Comparison of ENCODE assay signal across 10 cellular contexts in the genomic region with DNA sequence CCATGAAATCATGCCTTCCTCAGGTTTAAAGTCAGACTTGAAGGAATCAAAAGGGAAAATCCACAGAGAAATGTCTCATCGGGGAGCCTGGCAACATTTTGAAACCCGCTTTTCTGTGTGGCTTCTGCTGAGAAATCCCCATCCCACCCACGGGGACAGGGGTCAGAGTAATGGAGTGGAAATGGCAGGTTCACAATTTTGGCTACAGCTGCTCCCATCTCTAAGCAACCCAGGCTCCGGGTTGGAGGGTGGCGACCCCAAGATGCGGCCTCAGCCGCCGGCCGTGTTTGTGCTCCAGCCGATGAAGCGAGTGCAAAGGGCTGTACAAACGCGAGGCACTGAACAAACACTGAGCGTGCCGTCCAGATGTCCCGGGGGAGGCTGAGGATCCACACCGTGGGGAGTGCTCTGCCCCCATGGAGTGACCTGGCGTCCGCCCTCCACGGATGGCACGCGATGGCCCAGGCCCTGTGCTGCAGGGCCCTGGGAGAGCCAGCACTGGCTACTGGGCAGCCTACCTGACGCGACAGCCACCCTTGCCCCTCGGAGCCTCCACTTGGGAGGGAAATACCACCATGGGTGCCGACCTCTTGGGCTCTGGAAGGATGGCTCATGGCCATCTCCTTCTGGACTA. TPM values are rescaled to one million over a fixed set of nuclear protein-coding genes. Genes with fewer than 3 reads are reported as not detected.
DNase-seq lines count a peak whose midpoint lies in the region; TF ChIP-seq lines count a peak whose summit lies in the region.
"Had no signal": no experiment of that assay in that cellular context is flagged by ENCODE, and none has a peak within 500 bp of the region (broad histone marks: within the 10 kb centered on the region; RNA-seq: fewer than 3 reads in every experiment).

No MANE protein-coding gene starts in this region.

- H3K4me1 ChIP-seq in liver (ENCODE audit: control insufficient read depth in 4 of 4, insufficient read depth in 4 of 4, low read length in 3 of 4) (peaks cover 0 to 5% (median 2%) of the 10 kb centered on the region in 4 donors), subcutaneous abdominal adipose tissue (ENCODE audit: control insufficient read depth in 5 of 5, insufficient read depth in 5 of 5, low read length in 5 of 5) (peaks cover 5 to 49% (median 31%) of the 10 kb centered on the region in 5 donors)

- no peaks in the 10 kb centered on the region for H3K36me3 ChIP-seq in liver (ENCODE audit: control insufficient read depth in 4 of 4, insufficient read depth in 3 of 4, low read depth in 1 of 4, low read length in 3 of 4)
- peaks cover 0 to 21% (median 0%) of the 10 kb centered on the region in 5 donors for H3K36me3 ChIP-seq in subcutaneous abdominal adipose tissue (ENCODE audit: control insufficient read depth in 5 of 5, insufficient read depth in 5 of 5, low read length in 5 of 5)

- TF ChIP-seq CTCF in liver (IDR thresholded peaks at IDR 0.05; ENCODE audit: low read depth, low read length, missing input control): no peak

- H3K27ac ChIP-seq in liver (ENCODE audit: low read depth in 1 of 2, low read length in 2 of 2) (peak overlapping the region; percentile 29 to 40), subcutaneous abdominal adipose tissue (ENCODE audit: low read depth, low read length) (peak overlapping the region; percentile 62)

- H3K9me3 ChIP-seq in liver (ENCODE audit: control insufficient read depth in 4 of 4, low read length in 3 of 4) (no peaks in the 10 kb centered on the region), subcutaneous abdominal adipose tissue (ENCODE audit: control insufficient read depth in 5 of 5, low read length in 5 of 5) (no peaks in the 10 kb centered on the region)

- DNase-seq in activated effector memory CD4-positive, alpha-beta T cell treated with anti-CD3 and anti-CD28 coated beads, Interleukin-2, amount 50 U/mL, for 16 hours: peak; percentile 72
- DNase-seq in activated effector memory CD4-positive, alpha-beta T cell treated with Interleukin-2 at 50 U/mL for 16 hours: no peak
- DNase-seq in NCI-H146 treated with DMSO at 0.1 percent for 48 hours (lab: John Stamatoyannopoulos, UW; ENCODE audit: unreplicated experiment) (peak; percentile 3), NCI-H446 (lab: John Stamatoyannopoulos, UW) (no peak), globus pallidus (ENCODE audit: low spot score) (no peak), DMS53 treated with DMSO at 0.1 percent for 48 hours (lab: John Stamatoyannopoulos, UW; ENCODE audit: unreplicated experiment) (no peak)
- DNase-seq: foreskin melanocyte, NCI-H2081 treated with DMSO at 0.1 percent for 48 hours had no signal

- H3K9ac ChIP-seq in liver (ENCODE audit: low read depth in 1 of 2, low read length in 2 of 2) (no peak overlapping the region), subcutaneous abdominal adipose tissue (ENCODE audit: low read length in 5 of 5) (peak overlapping the region in 3 of 5 donors; percentile 39 to 48 (median 42))

- no peak overlapping the region for H3K4me3 ChIP-seq in liver (ENCODE audit: low read depth in 1 of 3, low read length in 3 of 3)
- H3K4me3 ChIP-seq in subcutaneous abdominal adipose tissue (ENCODE audit: low read depth in 1 of 5, low read length in 5 of 5): peak overlapping the region in 1 of 5 donors; percentile 20

- TF ChIP-seq RAD21 in liver (IDR thresholded peaks at IDR 0.05): no peak

- H3K27me3 ChIP-seq in liver (ENCODE audit: control insufficient read depth in 4 of 4, insufficient read depth in 4 of 4, low read length in 3 of 4) (no peaks in the 10 kb centered on the region), subcutaneous abdominal adipose tissue (ENCODE audit: control insufficient read depth in 5 of 5, insufficient read depth in 4 of 5, low read length in 5 of 5) (no peaks in the 10 kb centered on the region)

- WGBS in liver: 56% methylated on average over 26 of the region's 26 CpGs

TF ChIP-seq in liver, 16 proteins besides CTCF, POLR2A, EP300 and RAD21:
- no peak for TF ChIP-seq FOXA1 (IDR thresholded peaks at IDR 0.05)
- TF ChIP-seq RXRA (IDR thresholded peaks at IDR 0.05): no peak
- TF ChIP-seq, protein P1, sequence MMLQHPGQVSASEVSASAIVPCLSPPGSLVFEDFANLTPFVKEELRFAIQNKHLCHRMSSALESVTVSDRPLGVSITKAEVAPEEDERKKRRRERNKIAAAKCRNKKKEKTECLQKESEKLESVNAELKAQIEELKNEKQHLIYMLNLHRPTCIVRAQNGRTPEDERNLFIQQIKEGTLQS (IDR thresholded peaks at IDR 0.05): no peak
- TF ChIP-seq ZBTB33 (IDR thresholded peaks at IDR 0.05): no peak
- TF ChIP-seq HNF4A (conservative IDR thresholded peaks at IDR 0.05): no peak

RNA-seq across cellular contexts. Expression of gene SLC43A2, which starts 22.2 kb away (rescaled TPM):
- total RNA-seq in liver: 1 to 10 TPM; 4.8 to 7.9 TPM
- 1 to 10 TPM in 1 of 2 donors, under 1 TPM in 1; 0.63 to 4.7 TPM for polyA plus RNA-seq in liver

RNA-seq across cellular contexts. Expression of gene SCARF1, which starts 39.1 kb away (rescaled TPM):
- 10 to 100 TPM; 10.9 to 11.9 TPM for total RNA-seq in liver
- 1 to 10 TPM; 1.3 to 5.9 TPM for polyA plus RNA-seq in liver

RNA-seq across cellular contexts. Expression of gene RILP, which starts 43.2 kb away (rescaled TPM):
- 10 to 100 TPM; 26.5 to 47.4 TPM for total RNA-seq in liver
- polyA plus RNA-seq in liver: 10 to 100 TPM in 1 of 2 donors, 1 to 10 TPM in 1; 7.9 to 18.5 TPM

RNA-seq across cellular contexts. Expression of gene PITPNA, which starts 43.9 kb away (rescaled TPM):
- total RNA-seq in liver: 10 to 100 TPM; 14.2 to 14.7 TPM
- 10 to 100 TPM in 1 of 2 donors, 1 to 10 TPM in 1; 7.4 to 21.3 TPM for polyA plus RNA-seq in liver

Comparison
In these comparisons a context has a peak if more than half of its experiments do, and no peak if none do; other contexts are left out.
1. DNase-seq: peak in activated effector memory CD4-positive, alpha-beta T cell treated with anti-CD3 and anti-CD28 coated beads, Interleukin-2, amount 50 U/mL, for 16 hours (single experiment) and NCI-H146 treated with DMSO at 0.1 percent for 48 hours (single experiment); none in activated effector memory CD4-positive, alpha-beta T cell treated with Interleukin-2 at 50 U/mL for 16 hours (single experiment), NCI-H446 (0 of 2), globus pallidus (single experiment) and DMS53 treated with DMSO at 0.1 percent for 48 hours (single experiment).
2. H3K9ac ChIP-seq: peak in subcutaneous abdominal adipose tissue (3 of 5); none in liver (0 of 2).